In the genomic region with DNA sequence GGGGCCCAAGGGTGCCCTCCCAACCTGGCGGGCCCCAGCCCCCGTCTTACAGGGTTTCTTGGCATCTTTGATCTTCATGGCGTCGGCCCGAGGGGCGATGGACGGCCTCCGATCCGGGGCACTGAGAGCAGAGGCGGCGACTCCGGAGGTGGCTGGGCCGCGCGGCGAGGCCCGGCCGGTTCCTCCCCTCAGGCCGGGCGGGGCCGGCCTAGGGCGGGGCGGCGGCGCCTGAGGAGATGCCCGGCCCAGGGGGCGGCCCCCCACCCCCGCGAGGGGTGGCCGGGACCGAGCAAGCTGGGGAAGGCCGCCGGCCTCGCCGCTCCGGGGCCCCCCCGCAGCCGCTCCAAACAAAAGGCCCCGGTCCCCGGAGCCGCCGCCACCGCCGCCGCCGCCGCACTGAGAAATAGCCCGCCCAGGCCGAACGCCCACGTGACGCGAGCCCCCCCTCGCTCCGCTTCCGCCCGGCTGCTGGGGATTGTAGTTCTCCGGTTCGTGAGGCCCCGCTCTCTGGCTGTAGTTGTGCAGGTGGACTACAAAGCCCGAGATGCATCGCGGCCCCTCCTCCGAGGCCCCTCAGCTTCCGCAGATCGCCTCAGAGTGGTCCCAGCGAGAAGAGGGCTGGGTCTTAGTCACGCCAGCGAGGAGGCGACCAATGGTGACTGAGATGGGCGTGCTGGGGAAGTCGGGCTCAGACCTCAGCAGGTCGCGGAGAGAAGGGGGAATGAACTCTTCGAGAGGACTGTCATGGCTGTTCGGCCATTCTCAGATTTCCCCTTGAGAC, we compare ENCODE assay signal across 1 cellular context.
TF ChIP-seq lines count a peak whose summit lies in the region.

A gene (minus strand): TSS at position 163 of the 781 bp plus-strand sequence. CDS start 85 bp downstream, at position 78.

TF ChIP-seq in K562, 482 proteins besides CTCF, POLR2A, EP300 and RAD21 (continued from another document and continues in another):
- TF ChIP-seq, protein P1, sequence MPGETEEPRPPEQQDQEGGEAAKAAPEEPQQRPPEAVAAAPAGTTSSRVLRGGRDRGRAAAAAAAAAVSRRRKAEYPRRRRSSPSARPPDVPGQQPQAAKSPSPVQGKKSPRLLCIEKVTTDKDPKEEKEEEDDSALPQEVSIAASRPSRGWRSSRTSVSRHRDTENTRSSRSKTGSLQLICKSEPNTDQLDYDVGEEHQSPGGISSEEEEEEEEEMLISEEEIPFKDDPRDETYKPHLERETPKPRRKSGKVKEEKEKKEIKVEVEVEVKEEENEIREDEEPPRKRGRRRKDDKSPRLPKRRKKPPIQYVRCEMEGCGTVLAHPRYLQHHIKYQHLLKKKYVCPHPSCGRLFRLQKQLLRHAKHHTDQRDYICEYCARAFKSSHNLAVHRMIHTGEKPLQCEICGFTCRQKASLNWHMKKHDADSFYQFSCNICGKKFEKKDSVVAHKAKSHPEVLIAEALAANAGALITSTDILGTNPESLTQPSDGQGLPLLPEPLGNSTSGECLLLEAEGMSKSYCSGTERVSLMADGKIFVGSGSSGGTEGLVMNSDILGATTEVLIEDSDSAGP (CRISPR knock-in tag; IDR thresholded peaks at IDR 0.05) = no peak
- TF ChIP-seq PML (IDR thresholded peaks at IDR 0.05; ENCODE audit: low read length) (peak; percentile 85; the same call in 1 of the 2 replicates), ZNF347 (CRISPR knock-in tag; IDR thresholded peaks at IDR 0.05; ENCODE audit: low read depth) (no peak), SMAD3 (CRISPR knock-in tag; conservative IDR thresholded peaks at IDR 0.05) (no peak), LARP7 (IDR thresholded peaks at IDR 0.05) (no peak), ZZZ3 (IDR thresholded peaks at IDR 0.05) (no peak), NCOA6 (IDR thresholded peaks at IDR 0.05) (no peak), CEBPB (tag; IDR thresholded peaks at IDR 0.05) (no peak), MTA3 (IDR thresholded peaks at IDR 0.05; ENCODE audit: borderline replicate concordance) (peak; percentile 63), ZKSCAN1 (IDR thresholded peaks at IDR 0.05; ENCODE audit: low read depth, low read length) (no peak; the same call in 1 of the 2 replicates), NCOA1 (IDR thresholded peaks at IDR 0.05; ENCODE audit: low read depth) (no peak; the same call in 1 of the 2 replicates), ZNF175 (CRISPR knock-in tag; IDR thresholded peaks at IDR 0.05; ENCODE audit: low read depth) (no peak; the same call in 1 of the 2 replicates), SNRNP70 (optimal IDR thresholded peaks at IDR 0.05; ENCODE audit: low read depth, low read length) (no peak), HIVEP1 (CRISPR knock-in tag; IDR thresholded peaks at IDR 0.05) (no peak), EHMT2 (IDR thresholded peaks at IDR 0.05) (no peak), ZNF316 (IDR thresholded peaks at IDR 0.05) (no peak), PURB (CRISPR knock-in tag; IDR thresholded peaks at IDR 0.05; ENCODE audit: low read depth) (no peak), MECOM (CRISPR knock-in tag; IDR thresholded peaks at IDR 0.05) (no peak), KAT7 (CRISPR knock-in tag; IDR thresholded peaks at IDR 0.05; ENCODE audit: borderline replicate concordance) (no peak), L3MBTL2 (IDR thresholded peaks at IDR 0.05) (no peak; the same call in none of the 2 replicates), SRSF3 (IDR thresholded peaks at IDR 0.05; ENCODE audit: insufficient read depth, low read length) (no peak), CBFA2T3 (IDR thresholded peaks at IDR 0.05) (no peak), CBFA2T2 (conservative IDR thresholded peaks at IDR 0.05) (peak; percentile 70), NR2F6 (CRISPR knock-in tag; IDR thresholded peaks at IDR 0.05) (no peak), PPARD (CRISPR knock-in tag; IDR thresholded peaks at IDR 0.05) (no peak), STAT5A (IDR thresholded peaks at IDR 0.05; ENCODE audit: borderline replicate concordance, low read length) (no peak), HDAC6 (IDR thresholded peaks at IDR 0.05; ENCODE audit: low read depth, low read length) (no peak), STAT5B (CRISPR knock-in tag; IDR thresholded peaks at IDR 0.05) (no peak), ZNF253 (CRISPR knock-in tag; conservative IDR thresholded peaks at IDR 0.05) (no peak), YBX1 (IDR thresholded peaks at IDR 0.05) (no peak), RB1 (IDR thresholded peaks at IDR 0.05; ENCODE audit: low read depth) (peak; percentile 83), ZNF124 (CRISPR knock-in tag; IDR thresholded peaks at IDR 0.05) (no peak), ELF2 (CRISPR knock-in tag; IDR thresholded peaks at IDR 0.05) (no peak)
- TF ChIP-seq, protein P2, sequence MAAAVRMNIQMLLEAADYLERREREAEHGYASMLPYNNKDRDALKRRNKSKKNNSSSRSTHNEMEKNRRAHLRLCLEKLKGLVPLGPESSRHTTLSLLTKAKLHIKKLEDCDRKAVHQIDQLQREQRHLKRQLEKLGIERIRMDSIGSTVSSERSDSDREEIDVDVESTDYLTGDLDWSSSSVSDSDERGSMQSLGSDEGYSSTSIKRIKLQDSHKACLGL (CRISPR knock-in tag; IDR thresholded peaks at IDR 0.05; ENCODE audit: borderline replicate concordance, poor library complexity, severe bottlenecking) = peak; percentile 15
- TF ChIP-seq, protein P3, sequence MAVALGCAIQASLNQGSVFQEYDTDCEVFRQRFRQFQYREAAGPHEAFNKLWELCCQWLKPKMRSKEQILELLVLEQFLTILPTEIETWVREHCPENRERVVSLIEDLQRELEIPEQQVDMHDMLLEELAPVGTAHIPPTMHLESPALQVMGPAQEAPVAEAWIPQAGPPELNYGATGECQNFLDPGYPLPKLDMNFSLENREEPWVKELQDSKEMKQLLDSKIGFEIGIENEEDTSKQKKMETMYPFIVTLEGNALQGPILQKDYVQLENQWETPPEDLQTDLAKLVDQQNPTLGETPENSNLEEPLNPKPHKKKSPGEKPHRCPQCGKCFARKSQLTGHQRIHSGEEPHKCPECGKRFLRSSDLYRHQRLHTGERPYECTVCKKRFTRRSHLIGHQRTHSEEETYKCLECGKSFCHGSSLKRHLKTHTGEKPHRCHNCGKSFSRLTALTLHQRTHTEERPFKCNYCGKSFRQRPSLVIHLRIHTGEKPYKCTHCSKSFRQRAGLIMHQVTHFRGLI (CRISPR knock-in tag; IDR thresholded peaks at IDR 0.05) = no peak
- TF ChIP-seq, protein P4, sequence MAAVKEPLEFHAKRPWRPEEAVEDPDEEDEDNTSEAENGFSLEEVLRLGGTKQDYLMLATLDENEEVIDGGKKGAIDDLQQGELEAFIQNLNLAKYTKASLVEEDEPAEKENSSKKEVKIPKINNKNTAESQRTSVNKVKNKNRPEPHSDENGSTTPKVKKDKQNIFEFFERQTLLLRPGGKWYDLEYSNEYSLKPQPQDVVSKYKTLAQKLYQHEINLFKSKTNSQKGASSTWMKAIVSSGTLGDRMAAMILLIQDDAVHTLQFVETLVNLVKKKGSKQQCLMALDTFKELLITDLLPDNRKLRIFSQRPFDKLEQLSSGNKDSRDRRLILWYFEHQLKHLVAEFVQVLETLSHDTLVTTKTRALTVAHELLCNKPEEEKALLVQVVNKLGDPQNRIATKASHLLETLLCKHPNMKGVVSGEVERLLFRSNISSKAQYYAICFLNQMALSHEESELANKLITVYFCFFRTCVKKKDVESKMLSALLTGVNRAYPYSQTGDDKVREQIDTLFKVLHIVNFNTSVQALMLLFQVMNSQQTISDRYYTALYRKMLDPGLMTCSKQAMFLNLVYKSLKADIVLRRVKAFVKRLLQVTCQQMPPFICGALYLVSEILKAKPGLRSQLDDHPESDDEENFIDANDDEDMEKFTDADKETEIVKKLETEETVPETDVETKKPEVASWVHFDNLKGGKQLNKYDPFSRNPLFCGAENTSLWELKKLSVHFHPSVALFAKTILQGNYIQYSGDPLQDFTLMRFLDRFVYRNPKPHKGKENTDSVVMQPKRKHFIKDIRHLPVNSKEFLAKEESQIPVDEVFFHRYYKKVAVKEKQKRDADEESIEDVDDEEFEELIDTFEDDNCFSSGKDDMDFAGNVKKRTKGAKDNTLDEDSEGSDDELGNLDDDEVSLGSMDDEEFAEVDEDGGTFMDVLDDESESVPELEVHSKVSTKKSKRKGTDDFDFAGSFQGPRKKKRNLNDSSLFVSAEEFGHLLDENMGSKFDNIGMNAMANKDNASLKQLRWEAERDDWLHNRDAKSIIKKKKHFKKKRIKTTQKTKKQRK (IDR thresholded peaks at IDR 0.05; ENCODE audit: borderline replicate concordance, low read depth, low read length) = no peak
- TF ChIP-seq, protein P5, sequence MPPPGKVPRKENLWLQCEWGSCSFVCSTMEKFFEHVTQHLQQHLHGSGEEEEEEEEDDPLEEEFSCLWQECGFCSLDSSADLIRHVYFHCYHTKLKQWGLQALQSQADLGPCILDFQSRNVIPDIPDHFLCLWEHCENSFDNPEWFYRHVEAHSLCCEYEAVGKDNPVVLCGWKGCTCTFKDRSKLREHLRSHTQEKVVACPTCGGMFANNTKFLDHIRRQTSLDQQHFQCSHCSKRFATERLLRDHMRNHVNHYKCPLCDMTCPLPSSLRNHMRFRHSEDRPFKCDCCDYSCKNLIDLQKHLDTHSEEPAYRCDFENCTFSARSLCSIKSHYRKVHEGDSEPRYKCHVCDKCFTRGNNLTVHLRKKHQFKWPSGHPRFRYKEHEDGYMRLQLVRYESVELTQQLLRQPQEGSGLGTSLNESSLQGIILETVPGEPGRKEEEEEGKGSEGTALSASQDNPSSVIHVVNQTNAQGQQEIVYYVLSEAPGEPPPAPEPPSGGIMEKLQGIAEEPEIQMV (tag; conservative IDR thresholded peaks at IDR 0.05; ENCODE audit: low read depth) = no peak
- TF ChIP-seq, protein P6, sequence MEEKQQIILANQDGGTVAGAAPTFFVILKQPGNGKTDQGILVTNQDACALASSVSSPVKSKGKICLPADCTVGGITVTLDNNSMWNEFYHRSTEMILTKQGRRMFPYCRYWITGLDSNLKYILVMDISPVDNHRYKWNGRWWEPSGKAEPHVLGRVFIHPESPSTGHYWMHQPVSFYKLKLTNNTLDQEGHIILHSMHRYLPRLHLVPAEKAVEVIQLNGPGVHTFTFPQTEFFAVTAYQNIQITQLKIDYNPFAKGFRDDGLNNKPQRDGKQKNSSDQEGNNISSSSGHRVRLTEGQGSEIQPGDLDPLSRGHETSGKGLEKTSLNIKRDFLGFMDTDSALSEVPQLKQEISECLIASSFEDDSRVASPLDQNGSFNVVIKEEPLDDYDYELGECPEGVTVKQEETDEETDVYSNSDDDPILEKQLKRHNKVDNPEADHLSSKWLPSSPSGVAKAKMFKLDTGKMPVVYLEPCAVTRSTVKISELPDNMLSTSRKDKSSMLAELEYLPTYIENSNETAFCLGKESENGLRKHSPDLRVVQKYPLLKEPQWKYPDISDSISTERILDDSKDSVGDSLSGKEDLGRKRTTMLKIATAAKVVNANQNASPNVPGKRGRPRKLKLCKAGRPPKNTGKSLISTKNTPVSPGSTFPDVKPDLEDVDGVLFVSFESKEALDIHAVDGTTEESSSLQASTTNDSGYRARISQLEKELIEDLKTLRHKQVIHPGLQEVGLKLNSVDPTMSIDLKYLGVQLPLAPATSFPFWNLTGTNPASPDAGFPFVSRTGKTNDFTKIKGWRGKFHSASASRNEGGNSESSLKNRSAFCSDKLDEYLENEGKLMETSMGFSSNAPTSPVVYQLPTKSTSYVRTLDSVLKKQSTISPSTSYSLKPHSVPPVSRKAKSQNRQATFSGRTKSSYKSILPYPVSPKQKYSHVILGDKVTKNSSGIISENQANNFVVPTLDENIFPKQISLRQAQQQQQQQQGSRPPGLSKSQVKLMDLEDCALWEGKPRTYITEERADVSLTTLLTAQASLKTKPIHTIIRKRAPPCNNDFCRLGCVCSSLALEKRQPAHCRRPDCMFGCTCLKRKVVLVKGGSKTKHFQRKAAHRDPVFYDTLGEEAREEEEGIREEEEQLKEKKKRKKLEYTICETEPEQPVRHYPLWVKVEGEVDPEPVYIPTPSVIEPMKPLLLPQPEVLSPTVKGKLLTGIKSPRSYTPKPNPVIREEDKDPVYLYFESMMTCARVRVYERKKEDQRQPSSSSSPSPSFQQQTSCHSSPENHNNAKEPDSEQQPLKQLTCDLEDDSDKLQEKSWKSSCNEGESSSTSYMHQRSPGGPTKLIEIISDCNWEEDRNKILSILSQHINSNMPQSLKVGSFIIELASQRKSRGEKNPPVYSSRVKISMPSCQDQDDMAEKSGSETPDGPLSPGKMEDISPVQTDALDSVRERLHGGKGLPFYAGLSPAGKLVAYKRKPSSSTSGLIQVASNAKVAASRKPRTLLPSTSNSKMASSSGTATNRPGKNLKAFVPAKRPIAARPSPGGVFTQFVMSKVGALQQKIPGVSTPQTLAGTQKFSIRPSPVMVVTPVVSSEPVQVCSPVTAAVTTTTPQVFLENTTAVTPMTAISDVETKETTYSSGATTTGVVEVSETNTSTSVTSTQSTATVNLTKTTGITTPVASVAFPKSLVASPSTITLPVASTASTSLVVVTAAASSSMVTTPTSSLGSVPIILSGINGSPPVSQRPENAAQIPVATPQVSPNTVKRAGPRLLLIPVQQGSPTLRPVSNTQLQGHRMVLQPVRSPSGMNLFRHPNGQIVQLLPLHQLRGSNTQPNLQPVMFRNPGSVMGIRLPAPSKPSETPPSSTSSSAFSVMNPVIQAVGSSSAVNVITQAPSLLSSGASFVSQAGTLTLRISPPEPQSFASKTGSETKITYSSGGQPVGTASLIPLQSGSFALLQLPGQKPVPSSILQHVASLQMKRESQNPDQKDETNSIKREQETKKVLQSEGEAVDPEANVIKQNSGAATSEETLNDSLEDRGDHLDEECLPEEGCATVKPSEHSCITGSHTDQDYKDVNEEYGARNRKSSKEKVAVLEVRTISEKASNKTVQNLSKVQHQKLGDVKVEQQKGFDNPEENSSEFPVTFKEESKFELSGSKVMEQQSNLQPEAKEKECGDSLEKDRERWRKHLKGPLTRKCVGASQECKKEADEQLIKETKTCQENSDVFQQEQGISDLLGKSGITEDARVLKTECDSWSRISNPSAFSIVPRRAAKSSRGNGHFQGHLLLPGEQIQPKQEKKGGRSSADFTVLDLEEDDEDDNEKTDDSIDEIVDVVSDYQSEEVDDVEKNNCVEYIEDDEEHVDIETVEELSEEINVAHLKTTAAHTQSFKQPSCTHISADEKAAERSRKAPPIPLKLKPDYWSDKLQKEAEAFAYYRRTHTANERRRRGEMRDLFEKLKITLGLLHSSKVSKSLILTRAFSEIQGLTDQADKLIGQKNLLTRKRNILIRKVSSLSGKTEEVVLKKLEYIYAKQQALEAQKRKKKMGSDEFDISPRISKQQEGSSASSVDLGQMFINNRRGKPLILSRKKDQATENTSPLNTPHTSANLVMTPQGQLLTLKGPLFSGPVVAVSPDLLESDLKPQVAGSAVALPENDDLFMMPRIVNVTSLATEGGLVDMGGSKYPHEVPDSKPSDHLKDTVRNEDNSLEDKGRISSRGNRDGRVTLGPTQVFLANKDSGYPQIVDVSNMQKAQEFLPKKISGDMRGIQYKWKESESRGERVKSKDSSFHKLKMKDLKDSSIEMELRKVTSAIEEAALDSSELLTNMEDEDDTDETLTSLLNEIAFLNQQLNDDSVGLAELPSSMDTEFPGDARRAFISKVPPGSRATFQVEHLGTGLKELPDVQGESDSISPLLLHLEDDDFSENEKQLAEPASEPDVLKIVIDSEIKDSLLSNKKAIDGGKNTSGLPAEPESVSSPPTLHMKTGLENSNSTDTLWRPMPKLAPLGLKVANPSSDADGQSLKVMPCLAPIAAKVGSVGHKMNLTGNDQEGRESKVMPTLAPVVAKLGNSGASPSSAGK (IDR thresholded peaks at IDR 0.05) = no peak
